ENCODE assay signal across 11 cellular contexts in genomic region chr4:67713531-67714247, GRCh38. TPM values are rescaled to one million over a fixed set of nuclear protein-coding genes. Genes with fewer than 3 reads are reported as not detected.
DNase-seq lines count a peak whose midpoint lies in the region; ATAC-seq, FAIRE-seq and TF ChIP-seq lines count a peak whose summit lies in the region.
"Had no signal": no experiment of that assay in that cellular context is flagged by ENCODE, and none has a peak within 500 bp of the region (broad histone marks: within the 10 kb centered on the region; RNA-seq: fewer than 3 reads in every experiment).

No MANE protein-coding gene starts in this region.

- no peak overlapping the region for H3K9ac ChIP-seq in astrocyte (ENCODE audit: low read length)

- ATAC-seq in mucosa of descending colon (peak; percentile 78), HG02840 (IDR thresholded peaks at IDR 0.05; ENCODE audit: low FRiP score, unreplicated experiment) (no peak)

- H3K9me3 ChIP-seq in astrocyte (ENCODE audit: insufficient read depth, low read depth, low read length) (no peaks in the 10 kb centered on the region), mucosa of descending colon (no peaks in the 10 kb centered on the region), adrenal gland (replicated peaks in 1 of 3) (no peaks in the 10 kb centered on the region)

- no peak overlapping the region for H2AFZ ChIP-seq in astrocyte (ENCODE audit: low read depth, low read length)

- H3K27ac ChIP-seq in astrocyte (ENCODE audit: low read depth, low read length): peak overlapping the region; percentile 18
- peak overlapping the region in 1 of 5 donors; percentile 25 for H3K27ac ChIP-seq in adrenal gland

- H3K4me3 Mint-ChIP-seq in astrocyte (ENCODE audit: unreplicated experiment): no peak overlapping the region
- H3K4me3 Mint-ChIP-seq: H9 had no signal

- no peaks in the 10 kb centered on the region for H3K27me3 ChIP-seq in astrocyte (ENCODE audit: insufficient read depth, low read length)
- H3K27me3 ChIP-seq in adrenal gland: no peaks in the 10 kb centered on the region

- TF ChIP-seq CTCF in astrocyte (IDR thresholded peaks at IDR 0.05; ENCODE audit: insufficient read depth, low read depth, low read length) (no peak), mucosa of descending colon (IDR thresholded peaks at IDR 0.05) (no peak), adrenal gland (IDR thresholded peaks at IDR 0.05) (no peak)

- intact Hi-C loops in mucosa of descending colon (cut with DNase I, micrococcal nuclease) (no loop called here), adrenal gland (cut with DNase I) (no loop called here)

- peak; percentile 68 for DNase-seq in EL
- DNase-seq in LHCN-M2 (ENCODE audit: low read depth): peak; percentile 62
- peak; percentile 45 for DNase-seq in astrocyte (ENCODE audit: low read depth)
- DNase-seq in mucosa of descending colon: peak in 1 of 3 donors; percentile 9
- DNase-seq in adrenal gland: no peak
- no peak for DNase-seq in NCI-H524 treated with DMSO at 0.1 percent for 48 hours (lab: John Stamatoyannopoulos, UW)
- DNase-seq in putamen (ENCODE audit: low spot score): no peak
- DNase-seq: H9 had no signal

- H3K9me3 Mint-ChIP-seq in astrocyte (ENCODE audit: unreplicated experiment): peaks cover 3% of the 10 kb centered on the region

- FAIRE-seq in astrocyte (lab: Jason Lieb, UNC): peak; percentile 37

- WGBS in adrenal gland, 4 donors: 43 to 57% (median 50%) methylated on average over 11 to 12 of the region's 12 CpGs

- no peaks in the 10 kb centered on the region for H3K27me3 Mint-ChIP-seq in astrocyte (ENCODE audit: low read depth, unreplicated experiment)

- peak overlapping the region; percentile 96 for H3K27ac Mint-ChIP-seq in astrocyte (ENCODE audit: unreplicated experiment)

- H4K20me1 ChIP-seq in astrocyte (ENCODE audit: insufficient read depth, low read length): no peaks in the 10 kb centered on the region

- no peak for TF ChIP-seq POLR2A in adrenal gland (IDR thresholded peaks at IDR 0.05)

- H3K4me2 ChIP-seq in astrocyte (ENCODE audit: low read length): peak overlapping the region; percentile 46

- peaks cover 15% of the 10 kb centered on the region for H3K4me1 ChIP-seq in astrocyte (ENCODE audit: insufficient read depth, low read length)
- no peaks in the 10 kb centered on the region for H3K4me1 ChIP-seq in mucosa of descending colon (ENCODE audit: low read depth)
- H3K4me1 ChIP-seq in adrenal gland (replicated peaks in 1 of 2): peaks cover 0 to 14% of the 10 kb centered on the region in 2 donors

- peaks cover 30% of the 10 kb centered on the region for H3K79me2 ChIP-seq in astrocyte (ENCODE audit: insufficient read depth, low read length)

- H3K36me3 ChIP-seq in astrocyte (ENCODE audit: insufficient read depth, low read length) (no peaks in the 10 kb centered on the region), mucosa of descending colon (ENCODE audit: low read depth) (no peaks in the 10 kb centered on the region), adrenal gland (replicated peaks in 1 of 2) (no peaks in the 10 kb centered on the region)

- peaks cover 13% of the 10 kb centered on the region for H3K36me3 Mint-ChIP-seq in astrocyte (ENCODE audit: low read depth, unreplicated experiment)

- H3K4me3 ChIP-seq in astrocyte (ENCODE audit: insufficient read depth, low read depth, low read length) (no peak overlapping the region), mucosa of descending colon (no peak overlapping the region), adrenal gland (no peak overlapping the region)

- H3K4me1 Mint-ChIP-seq in astrocyte (ENCODE audit: low read depth, unreplicated experiment): peaks cover 19% of the 10 kb centered on the region

RNA-seq across cellular contexts. Expression of gene UBA6, which starts 12.7 kb away (rescaled TPM):
- total RNA-seq in LHCN-M2 (2014; rRNA removed) (174 and 295 TPM in 2 replicates), astrocyte (141 and 142 TPM in 2 replicates), mucosa of descending colon (10 to 100 TPM; 35.1 to 49.2 (median 47.9) TPM), adrenal gland (10 to 100 TPM; 31.4 to 77.0 (median 44.9) TPM)
- polyA plus RNA-seq in LHCN-M2 (2012): 13.9 TPM
- polyA plus RNA-seq in adrenal gland: 10 to 100 TPM in 2 of 3 donors, 1 to 10 TPM in 1; 7.5 to 27.2 (median 11.7) TPM

RNA-seq across cellular contexts. Expression of gene GNRHR, which starts 40.5 kb away (rescaled TPM):
- total RNA-seq in LHCN-M2 (2014; rRNA removed) (not detected in 2 replicates), astrocyte (not detected in 2 replicates), mucosa of descending colon (not detected), adrenal gland (under 1 TPM in 2 of 8 donors, not detected in 6; 0.11 to 0.21 TPM)
- polyA plus RNA-seq in LHCN-M2 (2012): not detected
- polyA plus RNA-seq in adrenal gland: 1 to 10 TPM in 1 of 3 donors, not detected in 2; 1.8 TPM
- total RNA-seq: glomerular endothelial cell, H9, OCI-LY7 had no signal

Comparison
In these comparisons a context has a peak if more than half of its experiments do, and no peak if none do; other contexts are left out.
1. DNase-seq: peak in EL (single experiment), LHCN-M2 (single experiment) and astrocyte (single experiment); none in adrenal gland (0 of 7), NCI-H524 treated with DMSO at 0.1 percent for 48 hours (single experiment) and putamen (single experiment).